1 cellular context compared by ENCODE assay signal in the genomic region with DNA sequence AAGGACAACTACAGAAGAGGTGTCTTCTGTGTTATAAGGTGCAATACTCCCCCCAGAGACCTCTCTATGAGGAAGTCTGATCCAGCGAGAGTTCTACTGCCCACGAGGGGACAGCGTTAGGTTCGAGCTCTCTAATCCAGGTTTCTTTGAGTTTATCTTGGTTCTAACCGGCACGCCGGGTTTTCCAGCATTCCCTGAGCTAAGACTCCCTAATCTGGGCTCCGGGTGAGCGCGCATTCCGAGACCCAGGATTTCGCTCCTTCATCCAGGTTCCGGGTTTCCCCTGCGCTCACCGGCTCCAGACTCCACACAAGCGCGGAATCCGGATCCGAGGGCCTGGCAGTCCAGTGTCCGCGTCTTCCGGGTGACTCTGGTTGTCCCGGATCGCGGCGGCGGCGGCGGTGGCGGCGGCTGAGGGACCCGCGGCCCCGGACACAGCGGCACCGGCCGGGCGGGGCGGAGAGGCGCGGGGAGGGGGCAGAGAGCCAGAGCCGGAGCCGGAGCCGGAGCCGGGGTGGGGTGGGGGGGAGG.
TF ChIP-seq lines count a peak whose summit lies in the region.

ZNF609 (plus strand) TSS at position 373 of the 531 bp plus-strand sequence. CDS start 38,842 bp downstream, outside the sequence.

TF ChIP-seq in K562, 482 proteins besides CTCF, POLR2A, EP300 and RAD21 (continued from another document):
- TF ChIP-seq BRD9 (IDR thresholded peaks at IDR 0.05; ENCODE audit: low read depth, partially characterized antibody) (peak; percentile 25), ZBED1 (IDR thresholded peaks at IDR 0.05) (0 out of 2 replicates have a peak, but pooled peaks have one; percentile 80), ZNF655 (CRISPR knock-in tag; IDR thresholded peaks at IDR 0.05) (no peak), ZNF184 (CRISPR knock-in tag; IDR thresholded peaks at IDR 0.05) (no peak), BRCA1 (IDR thresholded peaks at IDR 0.05) (no peak), BRCA1 (CRISPR knock-in tag; IDR thresholded peaks at IDR 0.05) (no peak), ARID2 (IDR thresholded peaks at IDR 0.05) (no peak), ELF4 (CRISPR knock-in tag; IDR thresholded peaks at IDR 0.05) (peak; percentile 7; the same call in 1 of the 2 replicates), ZNF395 (CRISPR knock-in tag; IDR thresholded peaks at IDR 0.05) (peak; percentile 62; the same call in 1 of the 2 replicates), XRCC4 (IDR thresholded peaks at IDR 0.05; ENCODE audit: extremely low read depth, insufficient read depth, insufficient read length) (no peak), KDM1A (IDR thresholded peaks at IDR 0.05) (peak; percentile 25 to 40; a peak in 3 of 4 replicates), RBM25 (IDR thresholded peaks at IDR 0.05; ENCODE audit: low read depth, low read length, severe bottlenecking) (peak; percentile 22), CBX5 (IDR thresholded peaks at IDR 0.05; ENCODE audit: borderline replicate concordance, low read depth) (0 out of 2 replicates have a peak, but pooled peaks have one; percentile 60), POLR3A (IDR thresholded peaks at IDR 0.05; ENCODE audit: borderline replicate concordance, extremely low read depth, insufficient read depth, insufficient read length) (no peak)
- TF ChIP-seq, protein P1, sequence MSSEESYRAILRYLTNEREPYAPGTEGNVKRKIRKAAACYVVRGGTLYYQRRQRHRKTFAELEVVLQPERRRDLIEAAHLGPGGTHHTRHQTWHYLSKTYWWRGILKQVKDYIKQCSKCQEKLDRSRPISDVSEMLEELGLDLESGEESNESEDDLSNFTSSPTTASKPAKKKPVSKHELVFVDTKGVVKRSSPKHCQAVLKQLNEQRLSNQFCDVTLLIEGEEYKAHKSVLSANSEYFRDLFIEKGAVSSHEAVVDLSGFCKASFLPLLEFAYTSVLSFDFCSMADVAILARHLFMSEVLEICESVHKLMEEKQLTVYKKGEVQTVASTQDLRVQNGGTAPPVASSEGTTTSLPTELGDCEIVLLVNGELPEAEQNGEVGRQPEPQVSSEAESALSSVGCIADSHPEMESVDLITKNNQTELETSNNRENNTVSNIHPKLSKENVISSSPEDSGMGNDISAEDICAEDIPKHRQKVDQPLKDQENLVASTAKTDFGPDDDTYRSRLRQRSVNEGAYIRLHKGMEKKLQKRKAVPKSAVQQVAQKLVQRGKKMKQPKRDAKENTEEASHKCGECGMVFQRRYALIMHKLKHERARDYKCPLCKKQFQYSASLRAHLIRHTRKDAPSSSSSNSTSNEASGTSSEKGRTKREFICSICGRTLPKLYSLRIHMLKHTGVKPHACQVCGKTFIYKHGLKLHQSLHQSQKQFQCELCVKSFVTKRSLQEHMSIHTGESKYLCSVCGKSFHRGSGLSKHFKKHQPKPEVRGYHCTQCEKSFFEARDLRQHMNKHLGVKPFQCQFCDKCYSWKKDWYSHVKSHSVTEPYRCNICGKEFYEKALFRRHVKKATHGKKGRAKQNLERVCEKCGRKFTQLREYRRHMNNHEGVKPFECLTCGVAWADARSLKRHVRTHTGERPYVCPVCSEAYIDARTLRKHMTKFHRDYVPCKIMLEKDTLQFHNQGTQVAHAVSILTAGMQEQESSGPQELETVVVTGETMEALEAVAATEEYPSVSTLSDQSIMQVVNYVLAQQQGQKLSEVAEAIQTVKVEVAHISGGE (CRISPR knock-in tag; IDR thresholded peaks at IDR 0.05) = peak in 1 of 3 experiments; percentile 79; a peak in 3 of 6 replicates
